12 cellular contexts compared by ENCODE assay signal in the genomic region with DNA sequence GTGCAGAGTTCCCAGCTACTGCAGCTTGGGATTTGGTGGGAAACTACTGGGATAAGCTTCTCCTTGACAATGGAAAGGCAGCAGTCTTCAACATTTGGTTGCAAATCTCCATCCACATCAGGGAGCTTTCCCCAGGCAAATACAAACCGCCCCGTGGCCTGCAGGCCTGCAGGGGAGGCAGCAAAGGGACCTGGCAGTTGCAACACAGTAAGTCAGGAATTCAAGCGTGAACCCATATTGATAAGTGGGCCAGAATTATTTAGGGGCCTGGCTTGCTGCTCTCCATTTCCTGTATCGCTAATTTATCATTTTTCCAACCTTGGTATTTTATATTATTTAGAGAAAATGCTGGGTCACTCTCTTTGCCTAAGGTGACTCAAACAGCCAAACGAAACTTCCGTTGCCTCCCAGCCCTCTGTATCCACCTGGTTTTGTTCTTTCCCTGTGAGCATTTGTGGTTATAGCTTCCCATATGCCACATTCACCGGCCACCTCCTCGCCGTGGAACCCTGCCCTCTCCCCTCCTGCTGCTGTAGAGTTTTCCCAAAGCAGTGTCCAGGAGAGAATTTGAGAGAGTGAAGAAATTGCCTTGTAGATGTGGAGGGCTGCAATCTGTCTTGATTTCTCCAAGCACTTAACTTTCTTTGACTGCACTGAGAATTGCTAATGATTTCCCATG. TPM values are rescaled to one million over a fixed set of nuclear protein-coding genes. Genes with fewer than 3 reads are reported as not detected.
DNase-seq lines count a peak whose midpoint lies in the region; ATAC-seq, FAIRE-seq and TF ChIP-seq lines count a peak whose summit lies in the region.
"Had no signal": no experiment of that assay in that cellular context is flagged by ENCODE, and none has a peak within 500 bp of the region (broad histone marks: within the 10 kb centered on the region; RNA-seq: fewer than 3 reads in every experiment).

No MANE protein-coding gene starts in this region.

- no peaks in the 10 kb centered on the region for H3K27me3 Mint-ChIP-seq in osteocyte (ENCODE audit: unreplicated experiment)

- H3K4me2 ChIP-seq in OCI-LY3 (ENCODE audit: low read length): peak overlapping the region; percentile 78

- FAIRE-seq in bronchial epithelial cell (lab: Jason Lieb, UNC): no peak

- H2AFZ ChIP-seq in OCI-LY3 (ENCODE audit: low read depth, low read length): no peak overlapping the region

- peaks cover 29% of the 10 kb centered on the region for H3K4me1 ChIP-seq in OCI-LY3 (ENCODE audit: low read length)

- H3K36me3 ChIP-seq in OCI-LY3 (replicated peaks; ENCODE audit: low read depth, low read length): no peaks in the 10 kb centered on the region
- H3K36me3 ChIP-seq in bronchial epithelial cell (ENCODE audit: control insufficient read depth, insufficient read depth, low read length): no peaks in the 10 kb centered on the region

- no peaks in the 10 kb centered on the region for H3K9me3 ChIP-seq in OCI-LY3 (ENCODE audit: insufficient read depth, low read length)

- H3K79me2 ChIP-seq in OCI-LY3 (ENCODE audit: low read length): no peaks in the 10 kb centered on the region

- TF ChIP-seq CTCF in OCI-LY3 (IDR thresholded peaks at IDR 0.05; ENCODE audit: low read depth, low read length) (no peak), bronchial epithelial cell (IDR thresholded peaks at IDR 0.05; ENCODE audit: insufficient read depth, low read length, severe bottlenecking) (no peak), osteocyte (IDR thresholded peaks at IDR 0.05) (no peak)

- H4K20me1 ChIP-seq in OCI-LY3 (ENCODE audit: insufficient read depth, low read length): peaks cover 3% of the 10 kb centered on the region; the same call in 1 of the 2 replicates

- H3K27ac Mint-ChIP-seq in osteocyte (ENCODE audit: unreplicated experiment): peak overlapping the region; percentile 45

- 0 out of 2 replicates have a peak overlapping the region, but pooled peaks have one; percentile 22 for H3K27ac ChIP-seq in OCI-LY3 (ENCODE audit: low read length)
- H3K27ac ChIP-seq: 22Rv1 had no signal

- no peak overlapping the region for H3K4me3 Mint-ChIP-seq in osteocyte (ENCODE audit: unreplicated experiment)

- no peak overlapping the region for H3K9ac ChIP-seq in OCI-LY3 (ENCODE audit: low read length)

- no peaks in the 10 kb centered on the region for H3K9me3 Mint-ChIP-seq in osteocyte (ENCODE audit: unreplicated experiment)

- no peaks in the 10 kb centered on the region for H3K36me3 Mint-ChIP-seq in osteocyte (ENCODE audit: unreplicated experiment)

- H3K4me1 Mint-ChIP-seq in osteocyte (ENCODE audit: unreplicated experiment): peaks cover 17% of the 10 kb centered on the region

- peaks cover 4% of the 10 kb centered on the region; the same call in 1 of the 2 replicates for H3K27me3 ChIP-seq in OCI-LY3 (ENCODE audit: low read depth, low read length)
- no peaks in the 10 kb centered on the region for H3K27me3 ChIP-seq in bronchial epithelial cell (ENCODE audit: control insufficient read depth, insufficient read depth, low read length)

- H3K4me3 ChIP-seq in OCI-LY3 (ENCODE audit: low read length) (peak overlapping the region; percentile 52), bronchial epithelial cell (ENCODE audit: low read depth, low read length) (no peak overlapping the region)

- no peak for ATAC-seq in HG02973 (IDR thresholded peaks at IDR 0.05; ENCODE audit: unreplicated experiment)
- ATAC-seq in HG03097 (IDR thresholded peaks at IDR 0.05; ENCODE audit: low FRiP score, unreplicated experiment): no peak

- DNase-seq in DMS53 (lab: John Stamatoyannopoulos, UW) (peak; percentile 20), DMS53 treated with DMSO at 0.1 percent for 48 hours (lab: John Stamatoyannopoulos, UW; ENCODE audit: unreplicated experiment) (no peak), bronchial epithelial cell (ENCODE audit: low read depth) (peak; percentile 32), osteocyte (ENCODE audit: extremely low spot score, unreplicated experiment) (no peak), DMS114 treated with DMSO at 0.1 percent for 48 hours (lab: John Stamatoyannopoulos, UW; ENCODE audit: unreplicated experiment) (no peak)
- DNase-seq: activated CD8-positive, alpha-beta memory T cell treated with anti-CD3 and anti-CD28 coated beads, Interleukin-2, amount 50 U/mL, for 4 hours; effector CD8-positive, alpha-beta T cell; left ventricle myocardium superior had no signal

RNA-seq across cellular contexts. Expression of a gene that starts 34.8 kb away (rescaled TPM):
- total RNA-seq in bronchial epithelial cell (7.2 and 7.4 TPM in 2 replicates), osteocyte (15.0 and 18.5 TPM in 2 replicates)

Comparison
In these comparisons a context has a peak if more than half of its experiments do, and no peak if none do; other contexts are left out.
1. DNase-seq: peak in DMS53 (single experiment) and bronchial epithelial cell (single experiment); none in DMS53 treated with DMSO at 0.1 percent for 48 hours (single experiment), osteocyte (single experiment) and DMS114 treated with DMSO at 0.1 percent for 48 hours (single experiment).